7 cellular contexts compared by ENCODE assay signal in genomic region chr18:70205421-70206397, GRCh38. TPM values are rescaled to one million over a fixed set of nuclear protein-coding genes. Genes with fewer than 3 reads are reported as not detected.
DNase-seq lines count a peak whose midpoint lies in the region; ATAC-seq, FAIRE-seq and TF ChIP-seq lines count a peak whose summit lies in the region.

A gene with protein sequence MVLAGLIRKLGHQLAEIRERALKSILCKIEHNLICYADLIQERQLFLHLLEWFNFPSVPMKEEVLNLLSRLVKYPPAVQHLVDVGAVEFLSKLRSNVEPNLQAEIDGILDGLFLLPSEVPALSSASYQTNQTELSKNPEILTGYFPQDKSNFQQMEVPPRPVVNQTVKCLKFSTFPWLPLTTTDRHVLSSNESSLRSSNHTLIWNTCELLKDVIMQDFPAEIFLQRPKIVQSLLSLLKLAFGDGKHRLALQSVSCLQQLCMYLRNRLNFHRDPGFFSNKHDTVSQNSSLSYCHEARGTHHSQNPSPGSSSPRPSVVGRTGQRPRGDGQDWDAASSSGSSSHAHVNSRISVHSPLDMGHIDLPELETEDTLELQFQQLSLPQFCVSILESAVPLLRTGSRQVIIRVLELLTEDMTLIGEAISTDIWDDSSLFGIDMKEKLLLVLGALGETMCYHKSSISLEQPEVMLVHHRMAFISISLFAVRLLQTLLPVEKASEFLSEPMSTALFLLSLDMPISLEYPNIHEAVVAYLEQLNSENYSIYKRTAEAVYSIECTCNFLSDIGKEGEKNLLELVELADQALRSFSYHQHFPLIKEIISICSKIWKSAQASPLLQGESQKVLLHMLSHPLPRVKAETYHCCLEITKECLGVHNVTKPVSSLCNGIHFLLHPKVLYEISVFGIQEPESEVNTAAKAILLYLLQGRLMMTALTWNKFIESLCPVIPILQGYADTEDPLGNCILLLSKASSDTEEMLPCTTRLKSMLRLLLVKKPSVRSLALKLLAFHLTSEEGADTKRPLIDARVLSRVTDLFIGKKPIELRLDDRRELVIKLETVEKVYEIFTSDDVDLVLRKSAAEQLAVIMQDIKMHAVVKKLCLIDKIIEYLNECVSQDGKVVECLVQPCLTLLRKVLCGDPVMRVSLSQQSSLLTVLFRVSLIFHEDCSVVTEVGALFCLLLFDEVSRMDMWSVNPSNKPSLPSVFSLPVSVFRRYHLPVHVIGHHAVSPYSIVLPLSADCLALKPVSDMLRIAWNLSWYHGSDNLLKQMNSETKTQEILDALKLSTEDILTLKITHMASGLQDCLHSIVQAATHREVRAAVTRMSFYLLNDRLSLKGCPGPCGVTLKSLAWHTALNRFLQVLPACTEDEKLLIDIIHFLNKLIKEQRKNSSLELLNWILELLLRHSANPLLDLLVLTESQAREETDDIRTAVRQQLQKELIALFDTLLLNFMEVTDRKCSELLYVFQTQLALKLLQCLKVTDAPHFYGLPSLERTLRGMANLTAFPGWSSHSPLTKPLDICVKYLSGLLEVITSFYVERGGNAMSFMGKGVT (N-terminal part only) (minus strand): TSS chr18:70205687. CDS start chr18:70205658, 29 bp downstream.

- DNase-seq in GM18507 (ENCODE audit: extremely low spot score, insufficient read length, low read depth) (peak; percentile 79), NCI-H2029 treated with DMSO at 0.1 percent for 48 hours (lab: John Stamatoyannopoulos, UW) (peak; percentile 32), T-helper 9 cell (peak; percentile 84), astrocyte of the cerebellum (ENCODE audit: low read depth) (peak; percentile 89), hepatic stellate cell (ENCODE audit: low spot score) (peak; percentile 88), renal cortical epithelial cell (ENCODE audit: low read depth) (peak; percentile 82)

- no peak for TF ChIP-seq CTCF in astrocyte of the cerebellum (IDR thresholded peaks at IDR 0.05; ENCODE audit: low read depth, low read length, missing control alignments)

- ATAC-seq in HG02981 (IDR thresholded peaks at IDR 0.05; ENCODE audit: unreplicated experiment): peak; percentile 96

- in situ Hi-C loops in astrocyte of the cerebellum (cut with HindIII; ENCODE audit: low sequenced_read_pairs): loop anchor here (25.0 kb wide), 1 partner anchor 232 kb away; no protein-coding TSS in a partner anchor

- peak; percentile 94 for FAIRE-seq in GM18507 (lab: Jason Lieb, UNC)

- H3K4me3 ChIP-seq in astrocyte of the cerebellum (ENCODE audit: low read depth, low read length): peak within 1 kb of the TSS; percentile 91

RNA-seq across cellular contexts. Expression of the gene that starts here (rescaled TPM):
- 6.9 and 8.2 TPM in 2 replicates for total RNA-seq in renal cortical epithelial cell

Comparison
In these comparisons a context has a peak if more than half of its experiments do, and no peak if none do; other contexts are left out.
1. Peak in every context shown above with its lines: DNase-seq, ATAC-seq and H3K4me3 ChIP-seq.
2. DNase-seq: peak in every context shown above with its lines; median percentile 89 in astrocyte of the cerebellum; 88 in hepatic stellate cell; 84 in T-helper 9 cell; 82 in renal cortical epithelial cell; 79 in GM18507; 32 in NCI-H2029 treated with DMSO at 0.1 percent for 48 hours.